22 cellular contexts compared by ENCODE assay signal in genomic region chr11:79727221-79727620, GRCh38.
DNase-seq lines count a peak whose midpoint lies in the region; ATAC-seq and TF ChIP-seq lines count a peak whose summit lies in the region.
"Had no signal": no experiment of that assay in that cellular context is flagged by ENCODE, and none has a peak within 500 bp of the region (broad histone marks: within the 10 kb centered on the region; RNA-seq: fewer than 3 reads in every experiment).

No MANE protein-coding gene starts in this region.

- H3K9me3 Mint-ChIP-seq in activated naive CD8-positive, alpha-beta T cell treated with anti-CD3 and anti-CD28 coated beads for 36 hours: peaks cover 11% of the 10 kb centered on the region
- H3K9me3 Mint-ChIP-seq in activated naive CD8-positive, alpha-beta T cell treated with anti-CD3 and anti-CD28 coated beads, Interleukin-2, amount 50 U/mL, for 24 hours: peaks cover 7% of the 10 kb centered on the region
- peaks cover 4% of the 10 kb centered on the region for H3K9me3 Mint-ChIP-seq in endodermal cell
- H3K9me3 Mint-ChIP-seq in CD8-positive, alpha-beta memory T cell: peaks cover 4 to 21% (median 9%) of the 10 kb centered on the region in 5 donors
- H3K9me3 Mint-ChIP-seq in GM23338: no peaks in the 10 kb centered on the region

- CTCF ChIA-PET in CD8-positive, alpha-beta memory T cell (lab: Charles Lee): no interaction called here

- no peak overlapping the region for H2BK120ac ChIP-seq in neuronal stem cell (ENCODE audit: low read depth, low read length)

- H3K4me3 Mint-ChIP-seq in activated naive CD8-positive, alpha-beta T cell treated with anti-CD3 and anti-CD28 coated beads for 36 hours: no peak overlapping the region
- H3K4me3 Mint-ChIP-seq in activated naive CD8-positive, alpha-beta T cell treated with anti-CD3 and anti-CD28 coated beads, Interleukin-2, amount 50 U/mL, for 24 hours: no peak overlapping the region
- H3K4me3 Mint-ChIP-seq in endodermal cell (no peak overlapping the region), GM23338 (no peak overlapping the region)
- no peak overlapping the region for H3K4me3 Mint-ChIP-seq in CD8-positive, alpha-beta memory T cell
- H3K4me3 Mint-ChIP-seq: B cell; CD4-positive, CD25-positive, alpha-beta regulatory T cell; CD8-positive, alpha-beta T cell had no signal

- peak overlapping the region; percentile 61 for H3K23ac ChIP-seq in neuronal stem cell (ENCODE audit: low read depth, low read length, poor library complexity)

- H3K9me2 ChIP-seq in GM23338 (ENCODE audit: insufficient read depth): no peaks in the 10 kb centered on the region

- H4K20me1 ChIP-seq in GM23338 (replicated peaks; ENCODE audit: insufficient read depth): no peaks in the 10 kb centered on the region
- H4K20me1 ChIP-seq: BLaER1 had no signal

- H3K9ac ChIP-seq in endodermal cell (ENCODE audit: extremely low read depth, low read length, poor library complexity, severe bottlenecking) (no peak overlapping the region), neuronal stem cell (ENCODE audit: low read depth, low read length, poor library complexity) (no peak overlapping the region)
- H3K9ac ChIP-seq: BLaER1 had no signal

- no peaks in the 10 kb centered on the region for H3K79me2 ChIP-seq in GM23338 (replicated peaks; ENCODE audit: insufficient read depth)

- TF ChIP-seq CTCF in endodermal cell (conservative IDR thresholded peaks at IDR 0.05) (peak; percentile 37), upper lobe of right lung (IDR thresholded peaks at IDR 0.05) (no peak), GM23338 (conservative IDR thresholded peaks at IDR 0.05; ENCODE audit: low read depth in 2 of 2) (peak in 1 of 2 experiments; percentile 32; a peak in 2 of 4 replicates)

- H3K27ac ChIP-seq in endodermal cell (ENCODE audit: low read depth, low read length): no peak overlapping the region
- H3K27ac ChIP-seq in neuronal stem cell (replicated peaks; ENCODE audit: low read length): no peak overlapping the region
- H3K27ac ChIP-seq in upper lobe of right lung: no peak overlapping the region
- H3K27ac ChIP-seq in CD8-positive, alpha-beta memory T cell (ENCODE audit: low read depth, low read length): no peak overlapping the region
- H3K27ac ChIP-seq in GM23338 (ENCODE audit: low read depth): no peak overlapping the region
- H3K27ac ChIP-seq: 22Rv1, BLaER1, C4-2B had no signal

- peak overlapping the region; percentile 70 for H2AK5ac ChIP-seq in neuronal stem cell (ENCODE audit: low read depth, low read length)

- no peaks in the 10 kb centered on the region for H3K27me3 Mint-ChIP-seq in activated naive CD8-positive, alpha-beta T cell treated with anti-CD3 and anti-CD28 coated beads for 36 hours
- no peaks in the 10 kb centered on the region for H3K27me3 Mint-ChIP-seq in activated naive CD8-positive, alpha-beta T cell treated with anti-CD3 and anti-CD28 coated beads, Interleukin-2, amount 50 U/mL, for 24 hours
- H3K27me3 Mint-ChIP-seq in endodermal cell (ENCODE audit: insufficient read depth) (peaks cover 10% of the 10 kb centered on the region), GM23338 (ENCODE audit: insufficient read depth, low read depth, poor library complexity) (no peaks in the 10 kb centered on the region)
- H3K27me3 Mint-ChIP-seq in CD8-positive, alpha-beta memory T cell: no peaks in the 10 kb centered on the region
- H3K27me3 Mint-ChIP-seq: B cell; CD4-positive, CD25-positive, alpha-beta regulatory T cell had no signal

- no peak overlapping the region for H3K4ac ChIP-seq in neuronal stem cell (ENCODE audit: low read length)

- H4K91ac ChIP-seq in neuronal stem cell (ENCODE audit: low read depth, low read length, poor library complexity): no peak overlapping the region

- H3K9me3 ChIP-seq in endodermal cell (ENCODE audit: control insufficient read depth, low read length) (no peaks in the 10 kb centered on the region), neuronal stem cell (replicated peaks in 1 of 2; ENCODE audit: control insufficient read depth in 2 of 2, insufficient read depth in 1 of 2, low read depth in 1 of 2, low read length in 2 of 2) (no peaks in the 10 kb centered on the region), upper lobe of right lung (no peaks in the 10 kb centered on the region)
- no peaks in the 10 kb centered on the region for H3K9me3 ChIP-seq in CD8-positive, alpha-beta memory T cell (ENCODE audit: low read length)

- intact Hi-C loops in upper lobe of right lung (cut with DNase I) (no loop called here), Right ventricle myocardium superior (cut with DNase I) (no loop called here)

- H2BK15ac ChIP-seq in neuronal stem cell (ENCODE audit: low read length): no peak overlapping the region

- no peak for ATAC-seq in activated naive CD8-positive, alpha-beta T cell treated with anti-CD3 and anti-CD28 coated beads, Interleukin-2, amount 50 U/mL, for 24 hours
- ATAC-seq in upper lobe of right lung (peak; percentile 16), Right ventricle myocardium superior (ENCODE audit: poor library complexity) (no peak), GM23338 (no peak)
- ATAC-seq: CD8-positive, alpha-beta T cell; GM12878; HCT116 had no signal

- H3K4me3 ChIP-seq in endodermal cell (ENCODE audit: low read length) (no peak overlapping the region), neuronal stem cell (ENCODE audit: low read length in 2 of 2) (peak overlapping the region in 1 of 2 donors; percentile 59), upper lobe of right lung (no peak overlapping the region), GM23338 (no peak overlapping the region)
- H3K4me3 ChIP-seq in CD8-positive, alpha-beta memory T cell (ENCODE audit: low read length): no peak overlapping the region
- H3K4me3 ChIP-seq: BLaER1, GM12878 had no signal

- no peaks in the 10 kb centered on the region for H3K27me3 ChIP-seq in endodermal cell (ENCODE audit: control insufficient read depth, insufficient read depth, low read length, poor library complexity, severe bottlenecking)
- H3K27me3 ChIP-seq in neuronal stem cell (ENCODE audit: control insufficient read depth in 3 of 3, insufficient read depth in 3 of 3, low read depth in 1 of 3, low read length in 3 of 3): no peaks in the 10 kb centered on the region
- H3K27me3 ChIP-seq in upper lobe of right lung: no peaks in the 10 kb centered on the region
- no peaks in the 10 kb centered on the region for H3K27me3 ChIP-seq in CD8-positive, alpha-beta memory T cell (ENCODE audit: insufficient read depth, low read length, poor library complexity, severe bottlenecking)
- no peaks in the 10 kb centered on the region for H3K27me3 ChIP-seq in GM23338 (ENCODE audit: insufficient read depth)
- H3K27me3 ChIP-seq: BLaER1 had no signal

- H3K36me3 Mint-ChIP-seq in activated naive CD8-positive, alpha-beta T cell treated with anti-CD3 and anti-CD28 coated beads for 36 hours: no peaks in the 10 kb centered on the region
- no peaks in the 10 kb centered on the region for H3K36me3 Mint-ChIP-seq in activated naive CD8-positive, alpha-beta T cell treated with anti-CD3 and anti-CD28 coated beads, Interleukin-2, amount 50 U/mL, for 24 hours (ENCODE audit: low read depth)
- H3K36me3 Mint-ChIP-seq in endodermal cell (ENCODE audit: low read depth) (no peaks in the 10 kb centered on the region), GM23338 (ENCODE audit: low read depth) (no peaks in the 10 kb centered on the region)
- H3K36me3 Mint-ChIP-seq in CD8-positive, alpha-beta memory T cell: no peaks in the 10 kb centered on the region
- H3K36me3 Mint-ChIP-seq: CD4-positive, CD25-positive, alpha-beta regulatory T cell; CD8-positive, alpha-beta T cell had no signal

- DNase-seq in activated naive CD8-positive, alpha-beta T cell treated with anti-CD3 and anti-CD28 coated beads for 36 hours: no peak
- DNase-seq in activated naive CD8-positive, alpha-beta T cell treated with anti-CD3 and anti-CD28 coated beads, Interleukin-2, amount 50 U/mL, for 24 hours: no peak
- peak; percentile 49 for DNase-seq in endodermal cell
- DNase-seq in neuronal stem cell (ENCODE audit: low spot score): no peak
- DNase-seq in upper lobe of right lung: no peak
- no peak for DNase-seq in CD8-positive, alpha-beta memory T cell
- no peak for DNase-seq in Right ventricle myocardium superior
- DNase-seq in GM23338 (ENCODE audit: low spot score): no peak
- DNase-seq: CD4-positive, CD25-positive, alpha-beta regulatory T cell; CD8-positive, alpha-beta T cell; DMS 273 treated with DMSO at 0.1 percent for 48 hours; DMS79; EL; GDM1; GOT3; H7 had no signal

- H3K14ac ChIP-seq in neuronal stem cell (ENCODE audit: low read length): peak overlapping the region; percentile 75

- H2AFZ ChIP-seq in neuronal stem cell (ENCODE audit: low read length): no peak overlapping the region
- no peak overlapping the region for H2AFZ ChIP-seq in GM23338

- H2BK12ac ChIP-seq in neuronal stem cell (ENCODE audit: low read length): no peak overlapping the region

- H3K18ac ChIP-seq in neuronal stem cell (ENCODE audit: low read length): peak overlapping the region; percentile 85

- H3K36me3 ChIP-seq in endodermal cell (ENCODE audit: control insufficient read depth, insufficient read depth, low read length): no peaks in the 10 kb centered on the region
- H3K36me3 ChIP-seq in neuronal stem cell (replicated peaks in 1 of 2; ENCODE audit: control insufficient read depth in 2 of 2, insufficient read depth in 2 of 2, low read length in 2 of 2): no peaks in the 10 kb centered on the region
- H3K36me3 ChIP-seq in upper lobe of right lung: no peaks in the 10 kb centered on the region
- no peaks in the 10 kb centered on the region for H3K36me3 ChIP-seq in CD8-positive, alpha-beta memory T cell (ENCODE audit: insufficient read depth, low read length)
- no peaks in the 10 kb centered on the region for H3K36me3 ChIP-seq in GM23338 (ENCODE audit: insufficient read depth)
- H3K36me3 ChIP-seq: BLaER1 had no signal

- POLR2A ChIA-PET in CD8-positive, alpha-beta memory T cell (lab: Charles Lee): no interaction called here

- no peak overlapping the region for H4K8ac ChIP-seq in neuronal stem cell (ENCODE audit: low read depth, low read length)

- H3K4me1 ChIP-seq in endodermal cell (ENCODE audit: control insufficient read depth, insufficient read depth, low read length) (no peaks in the 10 kb centered on the region), neuronal stem cell (ENCODE audit: control insufficient read depth in 2 of 2, insufficient read depth in 1 of 2, low read depth in 1 of 2, low read length in 2 of 2) (no peaks in the 10 kb centered on the region), upper lobe of right lung (no peaks in the 10 kb centered on the region), GM23338 (ENCODE audit: insufficient read depth) (no peaks in the 10 kb centered on the region)
- no peaks in the 10 kb centered on the region for H3K4me1 ChIP-seq in CD8-positive, alpha-beta memory T cell (ENCODE audit: insufficient read depth, low read length)

- H3K4me1 Mint-ChIP-seq in activated naive CD8-positive, alpha-beta T cell treated with anti-CD3 and anti-CD28 coated beads for 36 hours: no peaks in the 10 kb centered on the region
- no peaks in the 10 kb centered on the region for H3K4me1 Mint-ChIP-seq in activated naive CD8-positive, alpha-beta T cell treated with anti-CD3 and anti-CD28 coated beads, Interleukin-2, amount 50 U/mL, for 24 hours
- peaks cover 5% of the 10 kb centered on the region for H3K4me1 Mint-ChIP-seq in endodermal cell
- H3K4me1 Mint-ChIP-seq in CD8-positive, alpha-beta memory T cell: no peaks in the 10 kb centered on the region
- H3K4me1 Mint-ChIP-seq in GM23338: no peaks in the 10 kb centered on the region
- H3K4me1 Mint-ChIP-seq: B cell; CD4-positive, CD25-positive, alpha-beta regulatory T cell had no signal

- peaks cover 1% of the 10 kb centered on the region for H3K79me1 ChIP-seq in neuronal stem cell (ENCODE audit: low read depth, low read length)

- H3F3A ChIP-seq in GM23338 (replicated peaks; ENCODE audit: low read depth): no peaks in the 10 kb centered on the region

- WGBS in endodermal cell (ENCODE audit: insufficient coverage in 1 of 2, insufficient read length in 1 of 2), 2 experiments: 91 to 100% methylated on average over 4 to 7 of the region's 7 CpGs
- no CpG with 5 or more reads among the region's 7 CpGs for WGBS in neuronal stem cell (ENCODE audit: extremely low coverage in 2 of 2, insufficient read length in 2 of 2, insufficient replicate concordance in 1 of 2), 2 donors

- H3K4me2 ChIP-seq in neuronal stem cell (ENCODE audit: insufficient read depth, low read length, poor library complexity, severe bottlenecking) (no peak overlapping the region), GM23338 (no peak overlapping the region)
- H3K4me2 ChIP-seq: BLaER1 had no signal

- no peak overlapping the region for H2BK5ac ChIP-seq in neuronal stem cell (ENCODE audit: low read length)

- H3K27ac Mint-ChIP-seq in activated naive CD8-positive, alpha-beta T cell treated with anti-CD3 and anti-CD28 coated beads for 36 hours: peak overlapping the region; percentile 60
- H3K27ac Mint-ChIP-seq in activated naive CD8-positive, alpha-beta T cell treated with anti-CD3 and anti-CD28 coated beads, Interleukin-2, amount 50 U/mL, for 24 hours: no peak overlapping the region
- H3K27ac Mint-ChIP-seq in endodermal cell (no peak overlapping the region), GM23338 (no peak overlapping the region)
- H3K27ac Mint-ChIP-seq in CD8-positive, alpha-beta memory T cell: no peak overlapping the region
- H3K27ac Mint-ChIP-seq: B cell; CD4-positive, CD25-positive, alpha-beta regulatory T cell; CD8-positive, alpha-beta T cell had no signal
